ENCODE assay signal across 8 cellular contexts in genomic region chr10:15088428-15089261, GRCh38. TPM values are rescaled to one million over a fixed set of nuclear protein-coding genes. Genes with fewer than 3 reads are reported as not detected.
DNase-seq lines count a peak whose midpoint lies in the region; ATAC-seq and TF ChIP-seq lines count a peak whose summit lies in the region.

Gene ACBD7 (minus strand): TSS chr10:15088776. CDS start chr10:15088728, 48 bp downstream.

- H3K9me3 Mint-ChIP-seq in activated naive CD8-positive, alpha-beta T cell treated with anti-CD3 and anti-CD28 coated beads, Interleukin-2, amount 50 U/mL, for 24 hours, result no peaks in the 10 kb centered on the region

- no peaks in the 10 kb centered on the region for H3K36me3 ChIP-seq in left ventricle myocardium inferior
- no peaks in the 10 kb centered on the region for H3K36me3 ChIP-seq in prostate gland
- no peaks in the 10 kb centered on the region for H3K36me3 ChIP-seq in upper lobe of right lung

- no peaks in the 10 kb centered on the region for H3K27me3 Mint-ChIP-seq in activated naive CD8-positive, alpha-beta T cell treated with anti-CD3 and anti-CD28 coated beads, Interleukin-2, amount 50 U/mL, for 24 hours

- WGBS in prostate gland, result 10% methylated on average over 33 of the region's 63 CpGs

- no peak within 1 kb of the TSS for H3K27ac Mint-ChIP-seq in activated naive CD8-positive, alpha-beta T cell treated with anti-CD3 and anti-CD28 coated beads, Interleukin-2, amount 50 U/mL, for 24 hours

- H3K4me3 Mint-ChIP-seq in activated naive CD8-positive, alpha-beta T cell treated with anti-CD3 and anti-CD28 coated beads, Interleukin-2, amount 50 U/mL, for 24 hours, result peak within 1 kb of the TSS; percentile 64

- H3K27ac ChIP-seq in left ventricle myocardium inferior (replicated peaks), result no peak within 1 kb of the TSS
- H3K27ac ChIP-seq in prostate gland, result no peak within 1 kb of the TSS
- H3K27ac ChIP-seq in upper lobe of right lung, result no peak within 1 kb of the TSS

- peak within 1 kb of the TSS; percentile 65 for H3K4me3 ChIP-seq in GM12864 (ENCODE audit: low read depth, low read length)
- peak within 1 kb of the TSS; percentile 79 for H3K4me3 ChIP-seq in left ventricle myocardium inferior
- peak within 1 kb of the TSS; percentile 41 to 54 for H3K4me3 ChIP-seq in prostate gland
- peak within 1 kb of the TSS; percentile 72 for H3K4me3 ChIP-seq in upper lobe of right lung

- ATAC-seq in HG02571 (IDR thresholded peaks at IDR 0.05; ENCODE audit: unreplicated experiment) (peak; percentile 98), upper lobe of right lung (peak; percentile 98)
- ATAC-seq in activated naive CD8-positive, alpha-beta T cell treated with anti-CD3 and anti-CD28 coated beads, Interleukin-2, amount 50 U/mL, for 24 hours, result peak; percentile 100

- no peaks in the 10 kb centered on the region for H3K4me1 Mint-ChIP-seq in activated naive CD8-positive, alpha-beta T cell treated with anti-CD3 and anti-CD28 coated beads, Interleukin-2, amount 50 U/mL, for 24 hours

- peaks cover 13% of the 10 kb centered on the region for H3K4me1 ChIP-seq in left ventricle myocardium inferior
- H3K4me1 ChIP-seq in prostate gland (replicated peaks), result no peaks in the 10 kb centered on the region
- H3K4me1 ChIP-seq in upper lobe of right lung, result peaks cover 7% of the 10 kb centered on the region

- H3K36me3 Mint-ChIP-seq in activated naive CD8-positive, alpha-beta T cell treated with anti-CD3 and anti-CD28 coated beads, Interleukin-2, amount 50 U/mL, for 24 hours (ENCODE audit: low read depth), result no peaks in the 10 kb centered on the region

- DNase-seq in GM12864 (ENCODE audit: low read depth), result no peak
- peak; percentile 75 for DNase-seq in NCI-H1048 (lab: John Stamatoyannopoulos, UW)
- peak; percentile 86 for DNase-seq in SW480 (ENCODE audit: low spot score)
- peak; percentile 83 for DNase-seq in activated naive CD8-positive, alpha-beta T cell treated with anti-CD3 and anti-CD28 coated beads, Interleukin-2, amount 50 U/mL, for 24 hours
- peak; percentile 71 for DNase-seq in left ventricle myocardium inferior
- peak; percentile 67 for DNase-seq in prostate gland (ENCODE audit: low spot score)
- peak; percentile 87 for DNase-seq in upper lobe of right lung

- TF ChIP-seq CTCF in GM12864 (IDR thresholded peaks at IDR 0.05; ENCODE audit: low read depth, low read length, missing control alignments) (peak; percentile 44), left ventricle myocardium inferior (IDR thresholded peaks at IDR 0.05; ENCODE audit: borderline replicate concordance) (peak; percentile 78), prostate gland (IDR thresholded peaks at IDR 0.05) (peak in 3 of 4 experiments; percentile 26 to 72 (median 59)), upper lobe of right lung (IDR thresholded peaks at IDR 0.05) (peak; percentile 66)

- H3K9me3 ChIP-seq in left ventricle myocardium inferior (replicated peaks) (no peaks in the 10 kb centered on the region), prostate gland (no peaks in the 10 kb centered on the region), upper lobe of right lung (no peaks in the 10 kb centered on the region)

- no peak for TF ChIP-seq POLR2A in prostate gland (IDR thresholded peaks at IDR 0.05)

- intact Hi-C loops in left ventricle myocardium inferior (cut with micrococcal nuclease), result no loop called here
- intact Hi-C loops in prostate gland (cut with DNase I), result no loop called here
- intact Hi-C loops in upper lobe of right lung (cut with DNase I), result no loop called here

- peaks cover 5% of the 10 kb centered on the region for H3K27me3 ChIP-seq in left ventricle myocardium inferior (ENCODE audit: low read depth)
- no peaks in the 10 kb centered on the region for H3K27me3 ChIP-seq in prostate gland (replicated peaks; ENCODE audit: insufficient read depth)
- H3K27me3 ChIP-seq in upper lobe of right lung, result no peaks in the 10 kb centered on the region

RNA-seq across cellular contexts. Expression of gene ACBD7, which starts in this region (rescaled TPM):
- total RNA-seq in left ventricle myocardium inferior (not detected), prostate gland (1 to 10 TPM in 1 of 2 donors, under 1 TPM in 1; 0.91 to 3.5 TPM), upper lobe of right lung (not detected)

Comparison
In these comparisons a context has a peak if more than half of its experiments do, and no peak if none do; other contexts are left out.
1. Peak in DNase-seq and H3K4me3 ChIP-seq in left ventricle myocardium inferior; RNA of the gene not detected or under 1 TPM.
2. Peak in DNase-seq, ATAC-seq and H3K4me3 ChIP-seq in upper lobe of right lung; RNA of the gene not detected or under 1 TPM.